Comparison of ENCODE assay signal across 8 cellular contexts in genomic region chr16:70800798-70801480, GRCh38.
A peak's percentile ranks its signal among the peaks of the same experiment; 100 is the strongest.
DNase-seq lines count a peak whose midpoint lies in the region; ATAC-seq lines count a peak whose summit lies in the region.

Gene VAC14, minus strand, starts transcription at chr16:70801158. Its CDS starts 258 bp downstream, at chr16:70800900.

- H3K4me3 Mint-ChIP-seq in central memory CD8-positive, alpha-beta T cell = peak within 1 kb of the TSS; percentile 86

- H3K27me3 Mint-ChIP-seq in central memory CD8-positive, alpha-beta T cell = peaks cover 8% of the 10 kb centered on the region

- H3K36me3 Mint-ChIP-seq in central memory CD8-positive, alpha-beta T cell (ENCODE audit: insufficient read depth) = peaks cover 11% of the 10 kb centered on the region

- DNase-seq in AG08396 (ENCODE audit: low spot score) (peak; percentile 95), NCI-H345 treated with DMSO at 0.1 percent for 48 hours (lab: John Stamatoyannopoulos, UW; ENCODE audit: unreplicated experiment) (peak; percentile 88), iris pigment epithelial cell (ENCODE audit: low read depth) (peak; percentile 89)
- peak; percentile 91 to 96 (median 92) for DNase-seq in activated CD4-positive, CD25-positive, alpha-beta regulatory T cell (lab: John Stamatoyannopoulos, UW)
- peak; percentile 94 to 99 for DNase-seq in central memory CD8-positive, alpha-beta T cell (ENCODE audit: low spot score in 2 of 2)
- peak; percentile 97 for DNase-seq in stimulated activated CD4-positive, alpha-beta T cell treated with anti-CD3 and anti-CD28 coated beads, Interleukin-12 subunit alpha, Interleukin-12 subunit beta, amount 100 ng/mL, for 4 hours

- H3K4me1 Mint-ChIP-seq in central memory CD8-positive, alpha-beta T cell = peaks cover 42% of the 10 kb centered on the region

- peak; percentile 90 for ATAC-seq in GM19025 (IDR thresholded peaks at IDR 0.05; ENCODE audit: low read depth, unreplicated experiment)
- peak; percentile 91 for ATAC-seq in HG03280 (IDR thresholded peaks at IDR 0.05; ENCODE audit: unreplicated experiment)
- peak; percentile 85 for ATAC-seq in central memory CD8-positive, alpha-beta T cell (replicated peaks; ENCODE audit: extremely low read depth, poor library complexity, severe bottlenecking)

- peak within 1 kb of the TSS; percentile 75 for H3K27ac Mint-ChIP-seq in central memory CD8-positive, alpha-beta T cell (ENCODE audit: low read depth)

- no peaks in the 10 kb centered on the region for H3K9me3 Mint-ChIP-seq in central memory CD8-positive, alpha-beta T cell

Comparison
In these comparisons a context has a peak if more than half of its experiments do, and no peak if none do; other contexts are left out.
1. Peak in every context shown above with its lines: DNase-seq and ATAC-seq.